16 cellular contexts compared by ENCODE assay signal in the genomic region with DNA sequence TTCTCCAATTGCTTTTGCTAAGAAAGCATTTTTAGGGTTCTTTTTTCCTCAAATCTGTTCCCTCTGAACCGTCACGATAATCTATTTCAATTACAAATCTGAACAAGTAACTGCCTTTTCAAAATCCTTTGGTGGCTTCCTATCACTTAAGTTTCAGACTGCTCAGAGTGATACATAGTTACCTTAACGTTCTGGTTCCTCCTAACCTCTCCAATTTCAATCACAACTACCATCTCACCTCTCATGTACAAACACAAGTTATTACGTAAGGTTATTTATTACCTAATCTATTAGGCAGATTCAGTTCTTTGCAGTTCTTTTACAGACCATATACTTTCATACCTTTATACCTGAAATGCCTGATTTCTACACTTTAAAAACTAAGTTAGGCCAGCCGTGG. TPM values are rescaled to one million over a fixed set of nuclear protein-coding genes. Genes with fewer than 3 reads are reported as not detected.
DNase-seq lines count a peak whose midpoint lies in the region; ATAC-seq, FAIRE-seq and TF ChIP-seq lines count a peak whose summit lies in the region.
"Had no signal": no experiment of that assay in that cellular context is flagged by ENCODE, and none has a peak within 500 bp of the region (broad histone marks: within the 10 kb centered on the region; RNA-seq: fewer than 3 reads in every experiment).

No MANE protein-coding gene starts in this region.

- no peak overlapping the region for H4K8ac ChIP-seq in IMR-90 (ENCODE audit: low read depth in 2 of 2, low read length in 2 of 2)

- intact Hi-C loops in IMR-90 (cut with micrococcal nuclease) (no loop called here), HepG2 (cut with micrococcal nuclease; ENCODE audit: unreplicated experiment) (no loop called here)

- H2BK120ac ChIP-seq in IMR-90 (ENCODE audit: low read depth, low read length): no peak overlapping the region

- no peak overlapping the region for H3K27ac ChIP-seq in IMR-90 (ENCODE audit: insufficient read depth, low read length)
- no peak overlapping the region for H3K27ac ChIP-seq in HepG2 (ENCODE audit: extremely low read length, insufficient read depth, low read length)
- H3K27ac ChIP-seq in osteoblast (ENCODE audit: low read depth, low read length): no peak overlapping the region
- H3K27ac ChIP-seq: BLaER1 treated with 17β-estradiol and CSF1 and Interleukin-3, amounts not matched to agents 10 nM and 100 nM had no signal

- BruUV-seq in IMR-90 (replicated peaks; lab: Mats Ljungman, UMichigan) (no TSS peak), HepG2 (replicated peaks; lab: Mats Ljungman, UMichigan) (no TSS peak)

- FAIRE-seq in bronchial epithelial cell (lab: Jason Lieb, UNC) (no peak), HepG2 (lab: Jason Lieb, UNC) (no peak)
- FAIRE-seq: GM18507 had no signal

- H2BK20ac ChIP-seq in IMR-90 (ENCODE audit: low read depth, low read length): no peak overlapping the region

- no peak overlapping the region for H3K23ac ChIP-seq in IMR-90 (ENCODE audit: low read depth, low read length)

- H3K9ac ChIP-seq in IMR-90 (ENCODE audit: low read depth, low read length): no peak overlapping the region
- no peak overlapping the region for H3K9ac ChIP-seq in HepG2 (ENCODE audit: insufficient read depth, low read depth, low read length)
- H3K9ac ChIP-seq: BLaER1 treated with 17β-estradiol and CSF1 and Interleukin-3, amounts not matched to agents 10 nM and 100 nM had no signal

- in situ Hi-C loops in IMR-90 (cut with MboI; ENCODE audit: low sequenced_read_pairs) (no loop called here), HepG2 (cut with HindIII; ENCODE audit: extremely low pct_ligation_motif_present, low pct_unique_long_range_greater_than_20kb) (no loop called here)

- TF ChIP-seq EP300 in HepG2 (IDR thresholded peaks at IDR 0.05; ENCODE audit: low read depth in 2 of 2, low read length in 2 of 2) (no peak), HepG2 (CRISPR knock-in tag; IDR thresholded peaks at IDR 0.05; ENCODE audit: borderline replicate concordance) (no peak)

- H3K4me2 ChIP-seq in IMR-90 (ENCODE audit: low read depth, low read length) (no peak overlapping the region), HepG2 (ENCODE audit: low read depth, low read length) (no peak overlapping the region), osteoblast (ENCODE audit: insufficient read depth, low read length) (no peak overlapping the region)
- H3K4me2 ChIP-seq: BLaER1 treated with 17β-estradiol and CSF1 and Interleukin-3, amounts not matched to agents 10 nM and 100 nM had no signal

- TF ChIP-seq RAD21 in IMR-90 (IDR thresholded peaks at IDR 0.05; ENCODE audit: low read length): no peak
- TF ChIP-seq RAD21 in HepG2 (CRISPR knock-in tag; IDR thresholded peaks at IDR 0.05): no peak

- H3K4me3 ChIP-seq in IMR-90 (ENCODE audit: insufficient read depth, low read depth, low read length) (no peak overlapping the region), bronchial epithelial cell (ENCODE audit: low read depth, low read length) (no peak overlapping the region), HepG2 (replicated peaks in 1 of 3; ENCODE audit: insufficient read depth in 1 of 3, low read depth in 2 of 3, low read length in 3 of 3) (no peak overlapping the region), osteoblast (ENCODE audit: insufficient read depth, low read length) (no peak overlapping the region), H7 (ENCODE audit: insufficient read depth, low read depth, low read length) (no peak overlapping the region)
- H3K4me3 ChIP-seq: BLaER1 treated with 17β-estradiol and CSF1 and Interleukin-3, amounts not matched to agents 10 nM and 100 nM had no signal

- dilution Hi-C loops in IMR-90 (cut with HindIII; ENCODE audit: low sequenced_read_pairs, unreplicated experiment): no loop called here

- peaks cover 9% of the 10 kb centered on the region for H3K27me3 ChIP-seq in IMR-90 (ENCODE audit: control insufficient read depth, insufficient read depth, low read length)
- no peaks in the 10 kb centered on the region for H3K27me3 ChIP-seq in bronchial epithelial cell (ENCODE audit: control insufficient read depth, insufficient read depth, low read length)
- no peaks in the 10 kb centered on the region for H3K27me3 ChIP-seq in HepG2 (ENCODE audit: control insufficient read depth in 1 of 2, insufficient read depth in 2 of 2, low read length in 2 of 2)
- peaks cover 13% of the 10 kb centered on the region for H3K27me3 ChIP-seq in osteoblast (ENCODE audit: insufficient read depth, low read length)
- H3K27me3 ChIP-seq in H7 (ENCODE audit: control insufficient read depth, insufficient read depth, low read length): no peaks in the 10 kb centered on the region
- H3K27me3 ChIP-seq: BLaER1 treated with 17β-estradiol and CSF1 and Interleukin-3, amounts not matched to agents 10 nM and 100 nM had no signal

- no peak for ATAC-seq in IMR-90 (ENCODE audit: low read depth)
- no peak for ATAC-seq in HepG2
- no peak for ATAC-seq in GM18907 (IDR thresholded peaks at IDR 0.05; ENCODE audit: unreplicated experiment)

- POLR2A ChIA-PET in IMR-90 (lab: Charles Lee; ENCODE audit: unreplicated experiment): no interaction called here
- POLR2A ChIA-PET in HepG2 (lab: Yijun Ruan, JAX): no interaction called here

- no peak overlapping the region for H2AK9ac ChIP-seq in IMR-90 (replicated peaks; ENCODE audit: low read depth, low read length, poor library complexity)

- H2BK15ac ChIP-seq in IMR-90 (ENCODE audit: low read depth, low read length): no peak overlapping the region

- 63 to 100% methylated on average over 1 to 3 of the region's 5 CpGs for WGBS in IMR-90 (ENCODE audit: extremely low coverage in 2 of 2, insufficient read length in 1 of 2), 2 experiments
- 32% methylated on average over 5 of the region's 5 CpGs for WGBS in HepG2 (ENCODE audit: low lambda C conversion rate)

- no peaks in the 10 kb centered on the region for H3K79me1 ChIP-seq in IMR-90 (ENCODE audit: low read depth in 1 of 2, low read length in 2 of 2)

- H2AFZ ChIP-seq in IMR-90 (replicated peaks; ENCODE audit: low read length, poor library complexity) (no peak overlapping the region), HepG2 (ENCODE audit: low read length) (no peak overlapping the region), osteoblast (ENCODE audit: low read length) (no peak overlapping the region)

- H3K4me1 ChIP-seq in IMR-90 (ENCODE audit: control insufficient read depth, insufficient read depth, low read length) (no peaks in the 10 kb centered on the region), HepG2 (ENCODE audit: insufficient read depth, low read length) (peaks cover 14% of the 10 kb centered on the region), osteoblast (ENCODE audit: insufficient read depth, low read length) (no peaks in the 10 kb centered on the region)

- TF ChIP-seq POLR2A in IMR-90 (IDR thresholded peaks at IDR 0.05; ENCODE audit: low read depth, low read length) (no peak), HepG2 (IDR thresholded peaks at IDR 0.05; ENCODE audit: insufficient read depth in 1 of 2, low read depth in 2 of 2, low read length in 2 of 2) (no peak)

- no peak overlapping the region for H3K18ac ChIP-seq in IMR-90 (ENCODE audit: low read depth, low read length)

- CTCF ChIA-PET in IMR-90 (lab: Yijun Ruan, JAX): no interaction called here
- CTCF ChIA-PET in HepG2 (lab: Yijun Ruan, JAX; ENCODE audit: low intra/inter-chr PET ratio, low total read pairs): no interaction called here

- no peaks in the 10 kb centered on the region for H3K9me1 ChIP-seq in IMR-90 (ENCODE audit: insufficient read depth, low read length)

- H3K14ac ChIP-seq in IMR-90 (replicated peaks; ENCODE audit: low read depth, low read length): no peak overlapping the region

- H4K91ac ChIP-seq in IMR-90 (ENCODE audit: insufficient read depth, low read depth, low read length): no peak overlapping the region

- no peak overlapping the region for H4K5ac ChIP-seq in IMR-90 (ENCODE audit: low read depth, low read length)

- no peak overlapping the region for H3K4ac ChIP-seq in IMR-90 (ENCODE audit: low read depth, low read length)

- H2BK5ac ChIP-seq in IMR-90 (ENCODE audit: low read depth, low read length, poor library complexity, severe bottlenecking): no peak overlapping the region

- H3K56ac ChIP-seq in IMR-90 (ENCODE audit: extremely low read depth, insufficient read depth, low read length): no peak overlapping the region

- H3K9me3 ChIP-seq in IMR-90 (ENCODE audit: control insufficient read depth, insufficient read depth, low read length) (no peaks in the 10 kb centered on the region), HepG2 (ENCODE audit: low read length) (no peaks in the 10 kb centered on the region), osteoblast (ENCODE audit: low read depth, low read length) (no peaks in the 10 kb centered on the region)
- H3K9me3 ChIP-seq: BLaER1 treated with 17β-estradiol and CSF1 and Interleukin-3, amounts not matched to agents 10 nM and 100 nM had no signal

- H4K20me1 ChIP-seq in IMR-90 (ENCODE audit: insufficient read depth, low read length) (no peaks in the 10 kb centered on the region), HepG2 (ENCODE audit: insufficient read depth, low read length) (no peaks in the 10 kb centered on the region), osteoblast (ENCODE audit: insufficient read depth, low read length) (no peaks in the 10 kb centered on the region)
- H4K20me1 ChIP-seq: BLaER1 treated with 17β-estradiol and CSF1 and Interleukin-3, amounts not matched to agents 10 nM and 100 nM had no signal

- no peak overlapping the region for H2AK5ac ChIP-seq in IMR-90 (ENCODE audit: low read depth, low read length)

- no peak for DNase-seq in IMR-90
- peak; percentile 42 for DNase-seq in bronchial epithelial cell (ENCODE audit: low read depth)
- DNase-seq in HepG2 (ENCODE audit: low spot score): no peak
- peak; percentile 51 for DNase-seq in osteoblast (ENCODE audit: insufficient read length, low spot score, missing footprints)
- DNase-seq in epidermal melanocyte (ENCODE audit: insufficient read length, low spot score): no peak
- no peak for DNase-seq in H7
- no peak for DNase-seq in activated CD4-positive, CD25-positive, alpha-beta regulatory T cell (lab: John Stamatoyannopoulos, UW)
- DNase-seq: ACHN; CD4-positive, CD25-positive, alpha-beta regulatory T cell; DMS53; H9 had no signal

- TF ChIP-seq CTCF in IMR-90 (conservative IDR thresholded peaks at IDR 0.05; ENCODE audit: low read depth, low read length): no peak
- no peak for TF ChIP-seq CTCF in bronchial epithelial cell (IDR thresholded peaks at IDR 0.05; ENCODE audit: insufficient read depth, low read length, severe bottlenecking)
- no peak for TF ChIP-seq CTCF in HepG2 (CRISPR knock-in tag; IDR thresholded peaks at IDR 0.05)
- no peak for TF ChIP-seq CTCF in osteoblast (IDR thresholded peaks at IDR 0.05; ENCODE audit: extremely low read depth, low read depth, low read length)

- H3K36me3 ChIP-seq in IMR-90 (ENCODE audit: control insufficient read depth, insufficient read depth, low read length) (no peaks in the 10 kb centered on the region), bronchial epithelial cell (ENCODE audit: control insufficient read depth, insufficient read depth, low read length) (no peaks in the 10 kb centered on the region), HepG2 (replicated peaks in 1 of 2; ENCODE audit: control insufficient read depth in 1 of 2, insufficient read depth in 2 of 2, low read length in 2 of 2) (no peaks in the 10 kb centered on the region), osteoblast (ENCODE audit: insufficient read depth, low read length) (no peaks in the 10 kb centered on the region), H7 (replicated peaks; ENCODE audit: control insufficient read depth, insufficient read depth, low read length) (no peaks in the 10 kb centered on the region)
- H3K36me3 ChIP-seq: BLaER1 treated with 17β-estradiol and CSF1 and Interleukin-3, amounts not matched to agents 10 nM and 100 nM had no signal

- H3K79me2 ChIP-seq in HepG2 (ENCODE audit: insufficient read depth, low read length): no peaks in the 10 kb centered on the region
- no peaks in the 10 kb centered on the region for H3K79me2 ChIP-seq in osteoblast (ENCODE audit: insufficient read depth, low read length)

RNA-seq across cellular contexts. Expression of a gene that starts 12.1 kb away (rescaled TPM):
- total RNA-seq in IMR-90 (2012; rRNA removed): not detected in 2 replicates
- polyA plus RNA-seq in IMR-90 (2012; rRNA removed): not detected in 2 replicates
- polyA plus RNA-seq in IMR-90 (2012; cell fraction: cytosol; rRNA removed): not detected in 2 replicates
- not detected in 2 replicates for polyA plus RNA-seq in IMR-90 (2012; cell fraction: nucleus; rRNA removed; ENCODE audit: low replicate concordance)
- not detected in 2 replicates for total RNA-seq in bronchial epithelial cell
- not detected in 2 replicates for total RNA-seq in HepG2 (2016; rRNA removed; fragmentation: Illumina TruSeq; extraction: Trizol)
- not detected in 2 replicates for total RNA-seq in HepG2 (2016; cell fraction: cytosol; rRNA removed; fragmentation: Illumina TruSeq; extraction: Trizol; ENCODE audit: low read depth)
- total RNA-seq in HepG2 (2016; cell fraction: insoluble cytoplasmic fraction; rRNA removed; fragmentation: Illumina TruSeq; extraction: Trizol): not detected in 2 replicates
- total RNA-seq in HepG2 (2016; cell fraction: membrane; rRNA removed; fragmentation: Illumina TruSeq; extraction: Trizol): not detected in 2 replicates
- not detected in 2 replicates for total RNA-seq in HepG2 (2016; cell fraction: nucleus; rRNA removed; fragmentation: Illumina TruSeq; extraction: Trizol)
- polyA plus RNA-seq in HepG2 (2011; rRNA removed): 0.05 TPM in 1 of 2 replicates, not detected in the other
- polyA plus RNA-seq in HepG2 (2011; cell fraction: cytosol; rRNA removed): not detected in 2 replicates
- not detected in 2 replicates for polyA plus RNA-seq in HepG2 (2011; cell fraction: nucleus; rRNA removed)
- not detected in 2 replicates for polyA plus RNA-seq in HepG2 (2012)
- not detected in 2 replicates for polyA plus RNA-seq in HepG2 (2016; cell fraction: cytosol; fragmentation: Illumina TruSeq; extraction: Trizol; ENCODE audit: low read depth)
- not detected in 2 replicates for polyA plus RNA-seq in HepG2 (2016; cell fraction: insoluble cytoplasmic fraction; fragmentation: Illumina TruSeq; extraction: Trizol; ENCODE audit: low read depth)
- not detected in 2 replicates for polyA plus RNA-seq in HepG2 (2016; cell fraction: membrane; fragmentation: Illumina TruSeq; extraction: Trizol; ENCODE audit: low read depth)
- polyA plus RNA-seq in HepG2 (2016; cell fraction: nucleus; fragmentation: Illumina TruSeq; extraction: Trizol; ENCODE audit: insufficient read depth, low read depth): not detected in 2 replicates
- not detected in 2 replicates for polyA minus RNA-seq in HepG2 (2011; rRNA and poly(A)+ RNA removed; ENCODE audit: low replicate concordance)
- not detected in 2 replicates for polyA minus RNA-seq in HepG2 (2011; cell fraction: cytosol; rRNA and poly(A)+ RNA removed)
- polyA minus RNA-seq in HepG2 (2011; cell fraction: nucleus; rRNA and poly(A)+ RNA removed): not detected in 2 replicates
- not detected in 2 replicates for total RNA-seq in osteoblast
- 0.24 TPM in 1 of 2 replicates, not detected in the other for total RNA-seq in H7 (2014; rRNA removed; shearing (Covaris generic))
- total RNA-seq: A172; CD4-positive, CD25-positive, alpha-beta regulatory T cell; Daoy had no signal
- polyA plus RNA-seq: CD4-positive, CD25-positive, alpha-beta regulatory T cell had no signal

RNA-seq across cellular contexts. Expression of a gene that starts 36.1 kb away (rescaled TPM):
- total RNA-seq in IMR-90 (2012; rRNA removed): 5.8 and 7.7 TPM in 2 replicates
- polyA plus RNA-seq in IMR-90 (2012; rRNA removed): 9.7 and 10.3 TPM in 2 replicates
- polyA plus RNA-seq in IMR-90 (2012; cell fraction: cytosol; rRNA removed): 4.1 and 4.2 TPM in 2 replicates
- 3.1 and 5.7 TPM in 2 replicates for polyA plus RNA-seq in IMR-90 (2012; cell fraction: nucleus; rRNA removed; ENCODE audit: low replicate concordance)
- total RNA-seq in bronchial epithelial cell: 5.0 and 6.3 TPM in 2 replicates
- total RNA-seq in HepG2 (2016; rRNA removed; fragmentation: Illumina TruSeq; extraction: Trizol): 13.6 and 14.5 TPM in 2 replicates
- 11.3 and 13.1 TPM in 2 replicates for total RNA-seq in HepG2 (2016; cell fraction: cytosol; rRNA removed; fragmentation: Illumina TruSeq; extraction: Trizol; ENCODE audit: low read depth)
- 10.5 and 16.1 TPM in 2 replicates for total RNA-seq in HepG2 (2016; cell fraction: insoluble cytoplasmic fraction; rRNA removed; fragmentation: Illumina TruSeq; extraction: Trizol)
- 14.8 and 16.4 TPM in 2 replicates for total RNA-seq in HepG2 (2016; cell fraction: membrane; rRNA removed; fragmentation: Illumina TruSeq; extraction: Trizol)
- 10.9 and 15.9 TPM in 2 replicates for total RNA-seq in HepG2 (2016; cell fraction: nucleus; rRNA removed; fragmentation: Illumina TruSeq; extraction: Trizol)
- polyA plus RNA-seq in HepG2 (2011; rRNA removed): 31.8 and 35.0 TPM in 2 replicates
- polyA plus RNA-seq in HepG2 (2011; cell fraction: cytosol; rRNA removed): 26.7 and 26.8 TPM in 2 replicates
- polyA plus RNA-seq in HepG2 (2011; cell fraction: nucleus; rRNA removed): 13.9 and 15.8 TPM in 2 replicates
- polyA plus RNA-seq in HepG2 (2012): 11.3 and 15.2 TPM in 2 replicates
- 29.8 and 33.7 TPM in 2 replicates for polyA plus RNA-seq in HepG2 (2016; cell fraction: cytosol; fragmentation: Illumina TruSeq; extraction: Trizol; ENCODE audit: low read depth)
- polyA plus RNA-seq in HepG2 (2016; cell fraction: insoluble cytoplasmic fraction; fragmentation: Illumina TruSeq; extraction: Trizol; ENCODE audit: low read depth): 16.7 and 23.2 TPM in 2 replicates
- 23.7 and 26.4 TPM in 2 replicates for polyA plus RNA-seq in HepG2 (2016; cell fraction: membrane; fragmentation: Illumina TruSeq; extraction: Trizol; ENCODE audit: low read depth)
- 20.7 and 24.1 TPM in 2 replicates for polyA plus RNA-seq in HepG2 (2016; cell fraction: nucleus; fragmentation: Illumina TruSeq; extraction: Trizol; ENCODE audit: insufficient read depth, low read depth)
- polyA minus RNA-seq in HepG2 (2011; rRNA and poly(A)+ RNA removed; ENCODE audit: low replicate concordance): 56.0 and 72.1 TPM in 2 replicates
- polyA minus RNA-seq in HepG2 (2011; cell fraction: cytosol; rRNA and poly(A)+ RNA removed): 22.0 and 25.8 TPM in 2 replicates
- polyA minus RNA-seq in HepG2 (2011; cell fraction: nucleus; rRNA and poly(A)+ RNA removed): 19.6 and 28.8 TPM in 2 replicates
- 5.4 and 8.0 TPM in 2 replicates for total RNA-seq in osteoblast
- total RNA-seq in H7 (2014; rRNA removed; shearing (Covaris generic)): 5.9 and 7.8 TPM in 2 replicates

RNA-seq across cellular contexts. Expression of a gene that starts 52.8 kb away (rescaled TPM):
- 1.1 and 1.3 TPM in 2 replicates for total RNA-seq in IMR-90 (2012; rRNA removed)
- 2.5 and 3.5 TPM in 2 replicates for polyA plus RNA-seq in IMR-90 (2012; rRNA removed)
- 0.63 and 0.75 TPM in 2 replicates for polyA plus RNA-seq in IMR-90 (2012; cell fraction: cytosol; rRNA removed)
- 5.0 and 22.5 TPM in 2 replicates for polyA plus RNA-seq in IMR-90 (2012; cell fraction: nucleus; rRNA removed; ENCODE audit: low replicate concordance)
- 2.9 and 3.4 TPM in 2 replicates for total RNA-seq in bronchial epithelial cell
- total RNA-seq in HepG2 (2016; rRNA removed; fragmentation: Illumina TruSeq; extraction: Trizol): 8.3 and 16.5 TPM in 2 replicates
- 2.5 and 3.0 TPM in 2 replicates for total RNA-seq in HepG2 (2016; cell fraction: cytosol; rRNA removed; fragmentation: Illumina TruSeq; extraction: Trizol; ENCODE audit: low read depth)
- total RNA-seq in HepG2 (2016; cell fraction: insoluble cytoplasmic fraction; rRNA removed; fragmentation: Illumina TruSeq; extraction: Trizol): 8.0 and 15.9 TPM in 2 replicates
- 7.4 and 8.8 TPM in 2 replicates for total RNA-seq in HepG2 (2016; cell fraction: membrane; rRNA removed; fragmentation: Illumina TruSeq; extraction: Trizol)
- total RNA-seq in HepG2 (2016; cell fraction: nucleus; rRNA removed; fragmentation: Illumina TruSeq; extraction: Trizol): 19.8 and 23.1 TPM in 2 replicates
- polyA plus RNA-seq in HepG2 (2011; rRNA removed): 22.5 and 26.5 TPM in 2 replicates
- 7.4 and 8.8 TPM in 2 replicates for polyA plus RNA-seq in HepG2 (2011; cell fraction: cytosol; rRNA removed)
- polyA plus RNA-seq in HepG2 (2011; cell fraction: nucleus; rRNA removed): 76.6 and 82.6 TPM in 2 replicates
- 17.5 and 26.4 TPM in 2 replicates for polyA plus RNA-seq in HepG2 (2012)
- polyA plus RNA-seq in HepG2 (2016; cell fraction: cytosol; fragmentation: Illumina TruSeq; extraction: Trizol; ENCODE audit: low read depth): 3.7 and 5.1 TPM in 2 replicates
- polyA plus RNA-seq in HepG2 (2016; cell fraction: insoluble cytoplasmic fraction; fragmentation: Illumina TruSeq; extraction: Trizol; ENCODE audit: low read depth): 11.7 and 14.7 TPM in 2 replicates
- polyA plus RNA-seq in HepG2 (2016; cell fraction: membrane; fragmentation: Illumina TruSeq; extraction: Trizol; ENCODE audit: low read depth): 7.2 and 7.4 TPM in 2 replicates
- polyA plus RNA-seq in HepG2 (2016; cell fraction: nucleus; fragmentation: Illumina TruSeq; extraction: Trizol; ENCODE audit: insufficient read depth, low read depth): 47.6 and 61.8 TPM in 2 replicates
- 10.2 and 19.7 TPM in 2 replicates for polyA minus RNA-seq in HepG2 (2011; rRNA and poly(A)+ RNA removed; ENCODE audit: low replicate concordance)
- polyA minus RNA-seq in HepG2 (2011; cell fraction: cytosol; rRNA and poly(A)+ RNA removed): 2.6 and 4.5 TPM in 2 replicates
- 55.5 and 56.2 TPM in 2 replicates for polyA minus RNA-seq in HepG2 (2011; cell fraction: nucleus; rRNA and poly(A)+ RNA removed)
- 7.6 and 9.1 TPM in 2 replicates for total RNA-seq in osteoblast
- 1.0 and 2.0 TPM in 2 replicates for total RNA-seq in H7 (2014; rRNA removed; shearing (Covaris generic))

RNA-seq across cellular contexts. Expression of a gene that starts 56.8 kb away (rescaled TPM):
- 14.5 and 16.9 TPM in 2 replicates for total RNA-seq in IMR-90 (2012; rRNA removed)
- 30.6 and 40.9 TPM in 2 replicates for polyA plus RNA-seq in IMR-90 (2012; rRNA removed)
- polyA plus RNA-seq in IMR-90 (2012; cell fraction: cytosol; rRNA removed): 21.7 and 27.3 TPM in 2 replicates
- 62.4 and 84.0 TPM in 2 replicates for polyA plus RNA-seq in IMR-90 (2012; cell fraction: nucleus; rRNA removed; ENCODE audit: low replicate concordance)
- total RNA-seq in bronchial epithelial cell: 25.0 and 31.7 TPM in 2 replicates
- total RNA-seq in HepG2 (2016; rRNA removed; fragmentation: Illumina TruSeq; extraction: Trizol): 26.6 and 28.1 TPM in 2 replicates
- 5.8 and 7.1 TPM in 2 replicates for total RNA-seq in HepG2 (2016; cell fraction: cytosol; rRNA removed; fragmentation: Illumina TruSeq; extraction: Trizol; ENCODE audit: low read depth)
- total RNA-seq in HepG2 (2016; cell fraction: insoluble cytoplasmic fraction; rRNA removed; fragmentation: Illumina TruSeq; extraction: Trizol): 23.5 and 29.8 TPM in 2 replicates
- total RNA-seq in HepG2 (2016; cell fraction: membrane; rRNA removed; fragmentation: Illumina TruSeq; extraction: Trizol): 24.4 and 25.0 TPM in 2 replicates
- 38.0 and 39.0 TPM in 2 replicates for total RNA-seq in HepG2 (2016; cell fraction: nucleus; rRNA removed; fragmentation: Illumina TruSeq; extraction: Trizol)
- 49.8 and 58.5 TPM in 2 replicates for polyA plus RNA-seq in HepG2 (2011; rRNA removed)
- polyA plus RNA-seq in HepG2 (2011; cell fraction: cytosol; rRNA removed): 47.5 and 52.5 TPM in 2 replicates
- polyA plus RNA-seq in HepG2 (2011; cell fraction: nucleus; rRNA removed): 125 and 134 TPM in 2 replicates
- polyA plus RNA-seq in HepG2 (2012): 58.4 and 61.4 TPM in 2 replicates
- 5.0 and 5.6 TPM in 2 replicates for polyA plus RNA-seq in HepG2 (2016; cell fraction: cytosol; fragmentation: Illumina TruSeq; extraction: Trizol; ENCODE audit: low read depth)
- 24.9 and 26.1 TPM in 2 replicates for polyA plus RNA-seq in HepG2 (2016; cell fraction: insoluble cytoplasmic fraction; fragmentation: Illumina TruSeq; extraction: Trizol; ENCODE audit: low read depth)
- polyA plus RNA-seq in HepG2 (2016; cell fraction: membrane; fragmentation: Illumina TruSeq; extraction: Trizol; ENCODE audit: low read depth): 16.9 and 17.1 TPM in 2 replicates
- polyA plus RNA-seq in HepG2 (2016; cell fraction: nucleus; fragmentation: Illumina TruSeq; extraction: Trizol; ENCODE audit: insufficient read depth, low read depth): 62.1 and 68.2 TPM in 2 replicates
- 14.9 and 41.6 TPM in 2 replicates for polyA minus RNA-seq in HepG2 (2011; rRNA and poly(A)+ RNA removed; ENCODE audit: low replicate concordance)
- 15.1 and 17.5 TPM in 2 replicates for polyA minus RNA-seq in HepG2 (2011; cell fraction: cytosol; rRNA and poly(A)+ RNA removed)
- 64.5 and 72.0 TPM in 2 replicates for polyA minus RNA-seq in HepG2 (2011; cell fraction: nucleus; rRNA and poly(A)+ RNA removed)
- total RNA-seq in osteoblast: 19.5 and 21.2 TPM in 2 replicates
- 8.8 and 14.2 TPM in 2 replicates for total RNA-seq in H7 (2014; rRNA removed; shearing (Covaris generic))
- polyA plus RNA-seq: CD4-positive, CD25-positive, alpha-beta regulatory T cell had no signal

Comparison
In these comparisons a context has a peak if more than half of its experiments do, and no peak if none do; other contexts are left out.
1. DNase-seq: peak in bronchial epithelial cell (single experiment) and osteoblast (single experiment); none in IMR-90 (single experiment), HepG2 (single experiment), epidermal melanocyte (single experiment), H7 (single experiment) and activated CD4-positive, CD25-positive, alpha-beta regulatory T cell (0 of 4).